Comparison of ENCODE assay signal across 1 cellular context in genomic region chr5:132177691-132178149, GRCh38.
TF ChIP-seq lines count a peak whose summit lies in the region.

No MANE protein-coding gene starts in this region.

TF ChIP-seq in K562, 482 proteins besides CTCF, POLR2A, EP300 and RAD21 (continued from another document and continues in another):
- TF ChIP-seq PBX2 (CRISPR knock-in tag; IDR thresholded peaks at IDR 0.05; ENCODE audit: low read depth) (no peak), PBX2 (tag; conservative IDR thresholded peaks at IDR 0.05; ENCODE audit: low read depth) (no peak), RBM17 (IDR thresholded peaks at IDR 0.05; ENCODE audit: borderline replicate concordance, low read depth, low read length) (no peak), EP400 (IDR thresholded peaks at IDR 0.05) (no peak), EWSR1 (IDR thresholded peaks at IDR 0.05; ENCODE audit: borderline replicate concordance, low read depth, partially characterized antibody) (no peak), HEY1 (CRISPR knock-in tag; IDR thresholded peaks at IDR 0.05; ENCODE audit: borderline replicate concordance) (no peak), SRSF3 (IDR thresholded peaks at IDR 0.05; ENCODE audit: insufficient read depth, low read length) (no peak), E2F5 (CRISPR knock-in tag; IDR thresholded peaks at IDR 0.05) (no peak), KLF1 (tag; IDR thresholded peaks at IDR 0.05) (no peak), OTX1 (CRISPR knock-in tag; IDR thresholded peaks at IDR 0.05) (no peak), PTTG1 (tag; IDR thresholded peaks at IDR 0.05; ENCODE audit: low read depth) (no peak), GTF2F1 (IDR thresholded peaks at IDR 0.05; ENCODE audit: low read depth, low read length) (no peak), RBM39 (optimal IDR thresholded peaks at IDR 0.05; ENCODE audit: low read depth, low read length) (no peak), ZC3H11A (IDR thresholded peaks at IDR 0.05; ENCODE audit: low read depth, low read length) (no peak), XRCC5 (IDR thresholded peaks at IDR 0.05; ENCODE audit: low read depth, low read length) (0 out of 2 replicates have a peak, but pooled peaks have one; percentile 22), CHD2 (IDR thresholded peaks at IDR 0.05; ENCODE audit: low read depth, low read length) (0 out of 2 replicates have a peak, but pooled peaks have one; percentile 14), MTF1 (CRISPR knock-in tag; IDR thresholded peaks at IDR 0.05; ENCODE audit: borderline replicate concordance) (no peak), HDAC6 (IDR thresholded peaks at IDR 0.05; ENCODE audit: low read depth, low read length) (no peak), ZBTB33 (CRISPR knock-in tag; IDR thresholded peaks at IDR 0.05) (0 out of 2 replicates have a peak, but pooled peaks have one; percentile 20), NR2C1 (IDR thresholded peaks at IDR 0.05) (peak; percentile 35; the same call in 1 of the 2 replicates), NR2C1 (tag; IDR thresholded peaks at IDR 0.05) (peak; percentile 38), ZC3H4 (CRISPR knock-in tag; IDR thresholded peaks at IDR 0.05; ENCODE audit: borderline replicate concordance) (no peak), DIDO1 (tag; IDR thresholded peaks at IDR 0.05; ENCODE audit: low read depth) (0 out of 2 replicates have a peak, but pooled peaks have one; percentile 40), ZNF551 (CRISPR knock-in tag; IDR thresholded peaks at IDR 0.05) (no peak), MECOM (CRISPR knock-in tag; IDR thresholded peaks at IDR 0.05) (no peak), ZNF436 (CRISPR knock-in tag; IDR thresholded peaks at IDR 0.05) (no peak), SLC30A9 (CRISPR knock-in tag; IDR thresholded peaks at IDR 0.05) (no peak), SP2 (IDR thresholded peaks at IDR 0.05; ENCODE audit: extremely low read depth, low read depth, low read length, poor library complexity, severe bottlenecking) (no peak), ARHGAP35 (IDR thresholded peaks at IDR 0.05; ENCODE audit: partially characterized antibody) (no peak), RBM34 (IDR thresholded peaks at IDR 0.05; ENCODE audit: borderline replicate concordance, insufficient read depth, low read length) (no peak), ZNF280B (CRISPR knock-in tag; IDR thresholded peaks at IDR 0.05) (no peak), CBFB (CRISPR knock-in tag; IDR thresholded peaks at IDR 0.05) (no peak), CREB3L1 (IDR thresholded peaks at IDR 0.05; ENCODE audit: borderline replicate concordance, low read depth) (no peak), ZNF282 (CRISPR knock-in tag; IDR thresholded peaks at IDR 0.05) (no peak), KDM1A (IDR thresholded peaks at IDR 0.05) (0 out of 4 replicates have a peak, but pooled peaks of 1 of the 2 experiments have one; percentile 40), JUND (IDR thresholded peaks at IDR 0.05; ENCODE audit: borderline replicate concordance, low read depth, low read length) (peak; percentile 70; the same call in 1 of the 2 replicates), JUND (tag; IDR thresholded peaks at IDR 0.05; ENCODE audit: borderline replicate concordance, low read depth, low read length) (no peak; the same call in 2 of the 3 replicates), KLF6 (CRISPR knock-in tag; IDR thresholded peaks at IDR 0.05; ENCODE audit: borderline replicate concordance) (no peak), PHB (CRISPR knock-in tag; IDR thresholded peaks at IDR 0.05) (no peak), HNRNPK (IDR thresholded peaks at IDR 0.05; ENCODE audit: low read depth, low read length, poor library complexity, severe bottlenecking) (no peak), SMARCA5 (IDR thresholded peaks at IDR 0.05) (peak; percentile 74), RBM14 (IDR thresholded peaks at IDR 0.05; ENCODE audit: borderline replicate concordance, insufficient read depth, low read depth, low read length) (no peak), SPI1 (IDR thresholded peaks at IDR 0.05; ENCODE audit: borderline replicate concordance, low read depth, low read length) (no peak)
- TF ChIP-seq, protein P1, sequence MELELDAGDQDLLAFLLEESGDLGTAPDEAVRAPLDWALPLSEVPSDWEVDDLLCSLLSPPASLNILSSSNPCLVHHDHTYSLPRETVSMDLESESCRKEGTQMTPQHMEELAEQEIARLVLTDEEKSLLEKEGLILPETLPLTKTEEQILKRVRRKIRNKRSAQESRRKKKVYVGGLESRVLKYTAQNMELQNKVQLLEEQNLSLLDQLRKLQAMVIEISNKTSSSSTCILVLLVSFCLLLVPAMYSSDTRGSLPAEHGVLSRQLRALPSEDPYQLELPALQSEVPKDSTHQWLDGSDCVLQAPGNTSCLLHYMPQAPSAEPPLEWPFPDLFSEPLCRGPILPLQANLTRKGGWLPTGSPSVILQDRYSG (tag; conservative IDR thresholded peaks at IDR 0.05; ENCODE audit: low read depth), result peak; percentile 58
- TF ChIP-seq, protein P2, sequence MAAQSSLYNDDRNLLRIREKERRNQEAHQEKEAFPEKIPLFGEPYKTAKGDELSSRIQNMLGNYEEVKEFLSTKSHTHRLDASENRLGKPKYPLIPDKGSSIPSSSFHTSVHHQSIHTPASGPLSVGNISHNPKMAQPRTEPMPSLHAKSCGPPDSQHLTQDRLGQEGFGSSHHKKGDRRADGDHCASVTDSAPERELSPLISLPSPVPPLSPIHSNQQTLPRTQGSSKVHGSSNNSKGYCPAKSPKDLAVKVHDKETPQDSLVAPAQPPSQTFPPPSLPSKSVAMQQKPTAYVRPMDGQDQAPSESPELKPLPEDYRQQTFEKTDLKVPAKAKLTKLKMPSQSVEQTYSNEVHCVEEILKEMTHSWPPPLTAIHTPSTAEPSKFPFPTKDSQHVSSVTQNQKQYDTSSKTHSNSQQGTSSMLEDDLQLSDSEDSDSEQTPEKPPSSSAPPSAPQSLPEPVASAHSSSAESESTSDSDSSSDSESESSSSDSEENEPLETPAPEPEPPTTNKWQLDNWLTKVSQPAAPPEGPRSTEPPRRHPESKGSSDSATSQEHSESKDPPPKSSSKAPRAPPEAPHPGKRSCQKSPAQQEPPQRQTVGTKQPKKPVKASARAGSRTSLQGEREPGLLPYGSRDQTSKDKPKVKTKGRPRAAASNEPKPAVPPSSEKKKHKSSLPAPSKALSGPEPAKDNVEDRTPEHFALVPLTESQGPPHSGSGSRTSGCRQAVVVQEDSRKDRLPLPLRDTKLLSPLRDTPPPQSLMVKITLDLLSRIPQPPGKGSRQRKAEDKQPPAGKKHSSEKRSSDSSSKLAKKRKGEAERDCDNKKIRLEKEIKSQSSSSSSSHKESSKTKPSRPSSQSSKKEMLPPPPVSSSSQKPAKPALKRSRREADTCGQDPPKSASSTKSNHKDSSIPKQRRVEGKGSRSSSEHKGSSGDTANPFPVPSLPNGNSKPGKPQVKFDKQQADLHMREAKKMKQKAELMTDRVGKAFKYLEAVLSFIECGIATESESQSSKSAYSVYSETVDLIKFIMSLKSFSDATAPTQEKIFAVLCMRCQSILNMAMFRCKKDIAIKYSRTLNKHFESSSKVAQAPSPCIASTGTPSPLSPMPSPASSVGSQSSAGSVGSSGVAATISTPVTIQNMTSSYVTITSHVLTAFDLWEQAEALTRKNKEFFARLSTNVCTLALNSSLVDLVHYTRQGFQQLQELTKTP (IDR thresholded peaks at IDR 0.05; ENCODE audit: low read depth in 1 of 2, partially characterized antibody in 2 of 2), result peak in 1 of 2 experiments; percentile 34
- TF ChIP-seq, protein P3, sequence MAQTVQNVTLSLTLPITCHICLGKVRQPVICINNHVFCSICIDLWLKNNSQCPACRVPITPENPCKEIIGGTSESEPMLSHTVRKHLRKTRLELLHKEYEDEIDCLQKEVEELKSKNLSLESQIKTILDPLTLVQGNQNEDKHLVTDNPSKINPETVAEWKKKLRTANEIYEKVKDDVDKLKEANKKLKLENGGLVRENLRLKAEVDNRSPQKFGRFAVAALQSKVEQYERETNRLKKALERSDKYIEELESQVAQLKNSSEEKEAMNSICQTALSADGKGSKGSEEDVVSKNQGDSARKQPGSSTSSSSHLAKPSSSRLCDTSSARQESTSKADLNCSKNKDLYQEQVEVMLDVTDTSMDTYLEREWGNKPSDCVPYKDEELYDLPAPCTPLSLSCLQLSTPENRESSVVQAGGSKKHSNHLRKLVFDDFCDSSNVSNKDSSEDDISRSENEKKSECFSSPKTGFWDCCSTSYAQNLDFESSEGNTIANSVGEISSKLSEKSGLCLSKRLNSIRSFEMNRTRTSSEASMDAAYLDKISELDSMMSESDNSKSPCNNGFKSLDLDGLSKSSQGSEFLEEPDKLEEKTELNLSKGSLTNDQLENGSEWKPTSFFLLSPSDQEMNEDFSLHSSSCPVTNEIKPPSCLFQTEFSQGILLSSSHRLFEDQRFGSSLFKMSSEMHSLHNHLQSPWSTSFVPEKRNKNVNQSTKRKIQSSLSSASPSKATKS (CRISPR knock-in tag; IDR thresholded peaks at IDR 0.05), result no peak
- TF ChIP-seq, protein P4, sequence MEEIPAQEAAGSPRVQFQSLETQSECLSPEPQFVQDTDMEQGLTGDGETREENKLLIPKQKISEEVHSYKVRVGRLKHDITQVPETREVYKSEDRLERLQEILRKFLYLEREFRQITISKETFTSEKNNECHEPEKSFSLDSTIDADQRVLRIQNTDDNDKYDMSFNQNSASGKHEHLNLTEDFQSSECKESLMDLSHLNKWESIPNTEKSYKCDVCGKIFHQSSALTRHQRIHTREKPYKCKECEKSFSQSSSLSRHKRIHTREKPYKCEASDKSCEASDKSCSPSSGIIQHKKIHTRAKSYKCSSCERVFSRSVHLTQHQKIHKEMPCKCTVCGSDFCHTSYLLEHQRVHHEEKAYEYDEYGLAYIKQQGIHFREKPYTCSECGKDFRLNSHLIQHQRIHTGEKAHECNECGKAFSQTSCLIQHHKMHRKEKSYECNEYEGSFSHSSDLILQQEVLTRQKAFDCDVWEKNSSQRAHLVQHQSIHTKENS (CRISPR knock-in tag; IDR thresholded peaks at IDR 0.05), result no peak
- TF ChIP-seq, protein P5, sequence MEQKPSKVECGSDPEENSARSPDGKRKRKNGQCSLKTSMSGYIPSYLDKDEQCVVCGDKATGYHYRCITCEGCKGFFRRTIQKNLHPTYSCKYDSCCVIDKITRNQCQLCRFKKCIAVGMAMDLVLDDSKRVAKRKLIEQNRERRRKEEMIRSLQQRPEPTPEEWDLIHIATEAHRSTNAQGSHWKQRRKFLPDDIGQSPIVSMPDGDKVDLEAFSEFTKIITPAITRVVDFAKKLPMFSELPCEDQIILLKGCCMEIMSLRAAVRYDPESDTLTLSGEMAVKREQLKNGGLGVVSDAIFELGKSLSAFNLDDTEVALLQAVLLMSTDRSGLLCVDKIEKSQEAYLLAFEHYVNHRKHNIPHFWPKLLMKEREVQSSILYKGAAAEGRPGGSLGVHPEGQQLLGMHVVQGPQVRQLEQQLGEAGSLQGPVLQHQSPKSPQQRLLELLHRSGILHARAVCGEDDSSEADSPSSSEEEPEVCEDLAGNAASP (IDR thresholded peaks at IDR 0.05), result no peak
